ENCODE assay signal across 8 cellular contexts in the genomic region with DNA sequence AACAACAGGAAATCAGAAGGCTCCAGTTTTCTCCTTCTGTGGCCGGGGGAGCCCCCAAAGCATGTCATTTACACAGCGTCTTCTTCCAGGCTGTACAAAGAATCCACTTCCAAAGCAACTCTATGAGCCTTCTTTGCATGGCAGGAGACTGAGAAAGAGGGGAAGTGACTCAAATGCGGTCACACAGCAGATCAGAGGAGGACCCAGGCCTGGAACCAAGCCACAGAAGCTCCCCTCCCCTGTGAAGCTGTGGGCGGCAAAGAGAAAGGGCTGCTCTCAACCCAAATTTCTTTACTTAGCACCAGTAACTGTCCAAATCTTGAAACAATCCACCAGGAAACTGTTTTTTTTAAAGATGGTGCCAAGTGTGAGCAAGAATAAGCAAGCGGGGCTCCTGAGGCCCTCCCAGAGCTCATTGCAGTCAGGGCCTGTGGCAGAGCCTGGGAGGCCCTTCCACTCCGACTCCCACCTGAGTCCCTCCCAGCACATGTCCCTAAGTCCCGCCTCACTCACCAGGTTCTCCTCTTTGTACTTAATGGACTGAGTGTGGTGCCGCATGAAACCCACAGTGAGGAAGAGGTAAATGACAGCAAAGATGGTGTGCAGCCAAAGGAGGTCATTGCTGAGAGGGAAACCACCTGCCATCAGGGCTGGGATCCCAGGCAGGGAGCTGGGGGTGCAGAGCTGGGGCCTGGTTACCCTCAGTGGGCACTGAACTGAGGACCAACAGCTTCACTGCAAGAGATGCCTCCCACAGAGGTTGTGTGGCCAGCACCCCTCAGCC. TPM values are rescaled to one million over a fixed set of nuclear protein-coding genes. Genes with fewer than 3 reads are reported as not detected.
A peak's percentile ranks its signal among the peaks of the same experiment; 100 is the strongest.
DNase-seq lines count a peak whose midpoint lies in the region; ATAC-seq and TF ChIP-seq lines count a peak whose summit lies in the region.

No MANE protein-coding gene starts in this region.

- H3K4me1 Mint-ChIP-seq in activated CD4-positive, alpha-beta memory T cell treated with anti-CD3 and anti-CD28 coated beads, Interleukin-2, amount 10 ng/mL, durations not matched to agents 7 days and 5 days, result peaks cover 39% of the 10 kb centered on the region

- TF ChIP-seq CTCF in fibroblast of the aortic adventitia (IDR thresholded peaks at IDR 0.05; ENCODE audit: insufficient read depth, low read length), result no peak

- peaks cover 72% of the 10 kb centered on the region for H3K36me3 Mint-ChIP-seq in activated CD4-positive, alpha-beta memory T cell treated with anti-CD3 and anti-CD28 coated beads, Interleukin-2, amount 10 ng/mL, durations not matched to agents 7 days and 5 days (ENCODE audit: low read depth)

- H3K4me3 ChIP-seq in Jurkat, Clone E6-1 (ENCODE audit: low read length), result peak overlapping the region; percentile 5
- no peak overlapping the region for H3K4me3 ChIP-seq in fibroblast of the aortic adventitia (ENCODE audit: low read depth, low read length)

- POLR2A ChIA-PET in activated CD4-positive, alpha-beta memory T cell treated with anti-CD3 and anti-CD28 coated beads, Interleukin-2, amount 10 ng/mL, durations not matched to agents 7 days and 5 days (lab: Charles Lee), result interaction anchor here (0.7 to 3.1 kb wide), 8 partner anchors 16 to 134 kb away, joined by 3 to 24 read pairs (median 4); partner anchors contain the start of genes SRP9 and TMEM63A

- no peak for ATAC-seq in HG03108 (IDR thresholded peaks at IDR 0.05; ENCODE audit: unreplicated experiment)

- DNase-seq in ELR (ENCODE audit: low read depth), result peak; percentile 85
- peak; percentile 72 for DNase-seq in Jurkat, Clone E6-1 (ENCODE audit: low read depth, low spot score)
- DNase-seq in activated CD4-positive, alpha-beta memory T cell treated with anti-CD3 and anti-CD28 coated beads, Interleukin-2, amount 10 ng/mL, durations not matched to agents 7 days and 5 days, result peak; percentile 77
- peak; percentile 66 for DNase-seq in fibroblast of the aortic adventitia (ENCODE audit: low read depth)
- peak; percentile 72 for DNase-seq in stimulated activated CD8-positive, alpha-beta memory T cell treated with anti-CD3 and anti-CD28 coated beads, Interleukin-7, amount 100 ng/mL, for 4 hours (ENCODE audit: low read depth in 2 of 2)
- DNase-seq in NCI-H1092 (lab: John Stamatoyannopoulos, UW), result no peak
- no peak for DNase-seq in mesenteric fat pad (ENCODE audit: low spot score)

- no peaks in the 10 kb centered on the region for H3K27me3 Mint-ChIP-seq in activated CD4-positive, alpha-beta memory T cell treated with anti-CD3 and anti-CD28 coated beads, Interleukin-2, amount 10 ng/mL, durations not matched to agents 7 days and 5 days

- H3K4me3 Mint-ChIP-seq in activated CD4-positive, alpha-beta memory T cell treated with anti-CD3 and anti-CD28 coated beads, Interleukin-2, amount 10 ng/mL, durations not matched to agents 7 days and 5 days, result no peak overlapping the region

- peak overlapping the region; percentile 50 for H3K27ac Mint-ChIP-seq in activated CD4-positive, alpha-beta memory T cell treated with anti-CD3 and anti-CD28 coated beads, Interleukin-2, amount 10 ng/mL, durations not matched to agents 7 days and 5 days

- CTCF ChIA-PET in activated CD4-positive, alpha-beta memory T cell treated with anti-CD3 and anti-CD28 coated beads, Interleukin-2, amount 10 ng/mL, durations not matched to agents 7 days and 5 days (lab: Charles Lee), result interaction anchor here (2.0 to 2.1 kb wide), 2 partner anchors 11 to 15 kb away, joined by 6 to 7 read pairs; partner anchors contain the start of gene TMEM63A

- H3K9me3 Mint-ChIP-seq in activated CD4-positive, alpha-beta memory T cell treated with anti-CD3 and anti-CD28 coated beads, Interleukin-2, amount 10 ng/mL, durations not matched to agents 7 days and 5 days, result no peaks in the 10 kb centered on the region

RNA-seq across cellular contexts. Expression of gene TMEM63A, which starts 15.9 kb away (rescaled TPM):
- 27.9 TPM for polyA plus RNA-seq in Jurkat, Clone E6-1 (2012; ENCODE audit: insufficient read depth, insufficient read length)
- 100 to 1,000 TPM; 126 to 127 TPM for total RNA-seq in activated CD4-positive, alpha-beta memory T cell treated with anti-CD3 and anti-CD28 coated beads, Interleukin-2, amount 10 ng/mL, durations not matched to agents 7 days and 5 days
- 21.4 and 26.4 TPM in 2 replicates for total RNA-seq in fibroblast of the aortic adventitia (ENCODE audit: low replicate concordance)
- total RNA-seq in mesenteric fat pad, result 79.7 TPM

RNA-seq across cellular contexts. Expression of gene LEFTY1, which starts 22.7 kb away (rescaled TPM):
- not detected for polyA plus RNA-seq in Jurkat, Clone E6-1 (2012; ENCODE audit: insufficient read depth, insufficient read length)
- not detected for total RNA-seq in activated CD4-positive, alpha-beta memory T cell treated with anti-CD3 and anti-CD28 coated beads, Interleukin-2, amount 10 ng/mL, durations not matched to agents 7 days and 5 days
- total RNA-seq in fibroblast of the aortic adventitia (ENCODE audit: low replicate concordance) (not detected in 2 replicates), mesenteric fat pad (not detected)

RNA-seq across cellular contexts. Expression of gene EPHX1, which starts 56.3 kb away (rescaled TPM):
- polyA plus RNA-seq in Jurkat, Clone E6-1 (2012; ENCODE audit: insufficient read depth, insufficient read length), result 15.8 TPM
- total RNA-seq in activated CD4-positive, alpha-beta memory T cell treated with anti-CD3 and anti-CD28 coated beads, Interleukin-2, amount 10 ng/mL, durations not matched to agents 7 days and 5 days, result 1 to 10 TPM in 1 of 2 experiments, under 1 TPM in 1; 0.93 to 1.0 TPM
- total RNA-seq in fibroblast of the aortic adventitia (ENCODE audit: low replicate concordance), result 39.4 and 57.6 TPM in 2 replicates
- 288 TPM for total RNA-seq in mesenteric fat pad

RNA-seq across cellular contexts. Expression of gene PYCR2, which starts 57.8 kb away (rescaled TPM):
- polyA plus RNA-seq in Jurkat, Clone E6-1 (2012; ENCODE audit: insufficient read depth, insufficient read length), result 170 TPM
- total RNA-seq in activated CD4-positive, alpha-beta memory T cell treated with anti-CD3 and anti-CD28 coated beads, Interleukin-2, amount 10 ng/mL, durations not matched to agents 7 days and 5 days, result 100 to 1,000 TPM; 101 to 105 TPM
- total RNA-seq in fibroblast of the aortic adventitia (ENCODE audit: low replicate concordance), result 13.9 and 34.3 TPM in 2 replicates
- total RNA-seq in mesenteric fat pad, result 48.9 TPM

Comparison
In these comparisons a context has a peak if more than half of its experiments do, and no peak if none do; other contexts are left out.
1. DNase-seq: peak in ELR (single experiment), Jurkat, Clone E6-1 (single experiment), activated CD4-positive, alpha-beta memory T cell treated with anti-CD3 and anti-CD28 coated beads, Interleukin-2, amount 10 ng/mL, durations not matched to agents 7 days and 5 days (single experiment), fibroblast of the aortic adventitia (single experiment) and stimulated activated CD8-positive, alpha-beta memory T cell treated with anti-CD3 and anti-CD28 coated beads, Interleukin-7, amount 100 ng/mL, for 4 hours (2 of 2); none in NCI-H1092 (single experiment) and mesenteric fat pad (single experiment).
2. RNA of gene EPHX1, which starts 56.3 kb away (total RNA-seq): 288 TPM in mesenteric fat pad (single experiment) and 39.4 to 57.6 TPM in fibroblast of the aortic adventitia; 0.93 to 1.0 TPM in activated CD4-positive, alpha-beta memory T cell treated with anti-CD3 and anti-CD28 coated beads, Interleukin-2, amount 10 ng/mL, durations not matched to agents 7 days and 5 days; every median in the first group is over 10 times any median in the second.